Comparison of ENCODE assay signal across 15 cellular contexts in genomic region chr4:26020896-26021295, GRCh38.
A peak's percentile ranks its signal among the peaks of the same experiment; 100 is the strongest.
DNase-seq lines count a peak whose midpoint lies in the region; ATAC-seq, FAIRE-seq and TF ChIP-seq lines count a peak whose summit lies in the region.
"Had no signal": no experiment of that assay in that cellular context is flagged by ENCODE, and none has a peak within 500 bp of the region (broad histone marks: within the 10 kb centered on the region; RNA-seq: fewer than 3 reads in every experiment).

No MANE protein-coding gene starts in this region.

- no peaks in the 10 kb centered on the region for H3K4me1 ChIP-seq in GM23338 (ENCODE audit: insufficient read depth)
- H3K4me1 ChIP-seq in astrocyte (ENCODE audit: insufficient read depth, low read length) = peaks cover 33% of the 10 kb centered on the region
- no peaks in the 10 kb centered on the region for H3K4me1 ChIP-seq in spleen
- H3K4me1 ChIP-seq in tibial nerve = peaks cover 0 to 42% (median 20%) of the 10 kb centered on the region in 4 donors

- H3K27ac Mint-ChIP-seq in GM23338 (no peak overlapping the region), astrocyte (ENCODE audit: unreplicated experiment) (no peak overlapping the region), type B pancreatic cell (peak overlapping the region; percentile 96)
- H3K27ac Mint-ChIP-seq: activated naive CD8-positive, alpha-beta T cell treated with anti-CD3 and anti-CD28 coated beads, Interleukin-2, amount 10 ng/mL, durations not matched to agents 7 days and 5 days; CD8-positive, alpha-beta memory T cell had no signal

- DNase-seq in GM23338 (ENCODE audit: low spot score) = no peak
- peak; percentile 91 for DNase-seq in astrocyte (ENCODE audit: low read depth)
- DNase-seq in glomerular visceral epithelial cell (ENCODE audit: extremely low spot score) = peak; percentile 51
- no peak for DNase-seq in type B pancreatic cell (ENCODE audit: extremely low spot score, unreplicated experiment)
- no peak for DNase-seq in spleen
- DNase-seq in tibial nerve (ENCODE audit: low spot score in 2 of 2) = no peak
- no peak for DNase-seq in head of caudate nucleus
- DNase-seq: activated naive CD8-positive, alpha-beta T cell treated with anti-CD3 and anti-CD28 coated beads, Interleukin-2, amount 10 ng/mL, durations not matched to agents 7 days and 5 days; CD8-positive, alpha-beta memory T cell; KG1; left ventricle myocardium superior; NCI-H1930; NK-92 treated with Interleukin-12 subunit alpha and Interleukin-12 subunit beta, amount 100 ng/mL, for 24 hours; ovary; stimulated activated CD4-positive, alpha-beta T cell treated with anti-CD3 and anti-CD28 coated beads, Interleukin-4, amount 100 ng/mL, for 1 hour had no signal

- H3F3A ChIP-seq in GM23338 (replicated peaks; ENCODE audit: low read depth) = no peaks in the 10 kb centered on the region

- H3K9me3 Mint-ChIP-seq in GM23338 (no peaks in the 10 kb centered on the region; the same call in 2 of the 3 replicates), astrocyte (ENCODE audit: unreplicated experiment) (no peaks in the 10 kb centered on the region), type B pancreatic cell (peaks cover 8% of the 10 kb centered on the region)
- H3K9me3 Mint-ChIP-seq: activated naive CD8-positive, alpha-beta T cell treated with anti-CD3 and anti-CD28 coated beads, Interleukin-2, amount 10 ng/mL, durations not matched to agents 7 days and 5 days had no signal

- FAIRE-seq in astrocyte (lab: Jason Lieb, UNC) = peak; percentile 76

- H3K4me3 ChIP-seq in GM23338 = no peak overlapping the region
- H3K4me3 ChIP-seq in astrocyte (ENCODE audit: insufficient read depth, low read depth, low read length) = peak overlapping the region; percentile 24
- H3K4me3 ChIP-seq in spleen = no peak overlapping the region
- no peak overlapping the region for H3K4me3 ChIP-seq in tibial nerve
- H3K4me3 ChIP-seq: ovary had no signal

- no peak overlapping the region for H3K4me3 Mint-ChIP-seq in GM23338
- no peak overlapping the region for H3K4me3 Mint-ChIP-seq in astrocyte (ENCODE audit: unreplicated experiment)
- no peak overlapping the region for H3K4me3 Mint-ChIP-seq in type B pancreatic cell
- H3K4me3 Mint-ChIP-seq: activated naive CD8-positive, alpha-beta T cell treated with anti-CD3 and anti-CD28 coated beads, Interleukin-2, amount 10 ng/mL, durations not matched to agents 7 days and 5 days had no signal

- TF ChIP-seq POLR2A in spleen (IDR thresholded peaks at IDR 0.05) (no peak), tibial nerve (IDR thresholded peaks at IDR 0.05) (no peak)

- TF ChIP-seq CTCF in GM23338 (conservative IDR thresholded peaks at IDR 0.05; ENCODE audit: low read depth in 2 of 2) (no peak), astrocyte (IDR thresholded peaks at IDR 0.05; ENCODE audit: insufficient read depth, low read depth, low read length) (no peak), type B pancreatic cell (conservative IDR thresholded peaks at IDR 0.05) (no peak), spleen (IDR thresholded peaks at IDR 0.05 in 8 of 11, conservative IDR thresholded peaks at IDR 0.05 in 3 of 11) (no peak), tibial nerve (IDR thresholded peaks at IDR 0.05) (no peak)

- peak overlapping the region; percentile 69 for H3K9ac ChIP-seq in astrocyte (ENCODE audit: low read length)

- 83 to 92% (median 88%) methylated on average over 6 of the region's 6 CpGs for WGBS in spleen, 5 donors
- WGBS in tibial nerve, 2 donors = 54 to 56% methylated on average over 6 of the region's 6 CpGs

- no peak for ATAC-seq in GM23338

- H3K79me2 ChIP-seq in GM23338 (replicated peaks; ENCODE audit: insufficient read depth) (no peaks in the 10 kb centered on the region), astrocyte (ENCODE audit: insufficient read depth, low read length) (no peaks in the 10 kb centered on the region)

- no peaks in the 10 kb centered on the region; the same call in 1 of the 2 replicates for H3K9me2 ChIP-seq in GM23338 (ENCODE audit: insufficient read depth)

- H3K4me1 Mint-ChIP-seq in GM23338 = peaks cover 4% of the 10 kb centered on the region; the same call in 2 of the 3 replicates
- peaks cover 15% of the 10 kb centered on the region for H3K4me1 Mint-ChIP-seq in astrocyte (ENCODE audit: low read depth, unreplicated experiment)
- H3K4me1 Mint-ChIP-seq in type B pancreatic cell (ENCODE audit: unreplicated experiment) = peaks cover 33% of the 10 kb centered on the region

- H3K27me3 ChIP-seq in GM23338 (ENCODE audit: insufficient read depth) (no peaks in the 10 kb centered on the region), astrocyte (ENCODE audit: insufficient read depth, low read length) (peaks cover 6% of the 10 kb centered on the region), spleen (replicated peaks in 1 of 7) (peaks cover 0 to 10% (median 0%) of the 10 kb centered on the region in 7 donors), tibial nerve (no peaks in the 10 kb centered on the region)
- H3K27me3 ChIP-seq: ovary had no signal

- no peaks in the 10 kb centered on the region for H3K36me3 Mint-ChIP-seq in GM23338 (ENCODE audit: low read depth)
- H3K36me3 Mint-ChIP-seq in astrocyte (ENCODE audit: low read depth, unreplicated experiment) = no peaks in the 10 kb centered on the region
- no peaks in the 10 kb centered on the region for H3K36me3 Mint-ChIP-seq in type B pancreatic cell
- H3K36me3 Mint-ChIP-seq: activated naive CD8-positive, alpha-beta T cell treated with anti-CD3 and anti-CD28 coated beads, Interleukin-2, amount 10 ng/mL, durations not matched to agents 7 days and 5 days; CD8-positive, alpha-beta memory T cell had no signal

- H3K4me2 ChIP-seq in GM23338 (no peak overlapping the region), astrocyte (ENCODE audit: low read length) (peak overlapping the region; percentile 75)

- H3K9me3 ChIP-seq in astrocyte (ENCODE audit: insufficient read depth, low read depth, low read length) (no peaks in the 10 kb centered on the region), spleen (no peaks in the 10 kb centered on the region), tibial nerve (no peaks in the 10 kb centered on the region)
- H3K9me3 ChIP-seq: ovary had no signal

- H4K20me1 ChIP-seq in GM23338 (replicated peaks; ENCODE audit: insufficient read depth) (no peaks in the 10 kb centered on the region), astrocyte (ENCODE audit: insufficient read depth, low read length) (no peaks in the 10 kb centered on the region)

- intact Hi-C loops in spleen (cut with DNase I; ENCODE audit: low total_unique reads) = no loop called here
- intact Hi-C loops in head of caudate nucleus (cut with DNase I) = no loop called here

- H3K27ac ChIP-seq in GM23338 (ENCODE audit: low read depth) (no peak overlapping the region), astrocyte (ENCODE audit: low read depth, low read length) (peak overlapping the region; percentile 76), spleen (no peak overlapping the region), tibial nerve (peak overlapping the region in 2 of 4 donors; percentile 61)
- H3K27ac ChIP-seq: ovary had no signal

- H2AFZ ChIP-seq in GM23338 (peak overlapping the region; percentile 60; the same call in 1 of the 2 replicates), astrocyte (ENCODE audit: low read depth, low read length) (peak overlapping the region; percentile 25)

- H3K27me3 Mint-ChIP-seq in GM23338 (ENCODE audit: insufficient read depth, low read depth, poor library complexity) (peaks cover 5% of the 10 kb centered on the region), astrocyte (ENCODE audit: low read depth, unreplicated experiment) (peaks cover 8% of the 10 kb centered on the region), type B pancreatic cell (peaks cover 14% of the 10 kb centered on the region)

- H3K36me3 ChIP-seq in GM23338 (ENCODE audit: insufficient read depth) (no peaks in the 10 kb centered on the region), astrocyte (ENCODE audit: insufficient read depth, low read length) (no peaks in the 10 kb centered on the region), spleen (no peaks in the 10 kb centered on the region), tibial nerve (no peaks in the 10 kb centered on the region)
- H3K36me3 ChIP-seq: ovary had no signal

- no peak for TF ChIP-seq EP300 in tibial nerve (IDR thresholded peaks at IDR 0.05)

TF ChIP-seq in GM23338, 12 proteins besides CTCF, POLR2A, EP300 and RAD21 (continues in another document):
- TF ChIP-seq STAT1 (IDR thresholded peaks at IDR 0.05; ENCODE audit: unreplicated experiment) (no peak), POLR2AphosphoS5 (IDR thresholded peaks at IDR 0.05; ENCODE audit: low read depth) (no peak), REST (IDR thresholded peaks at IDR 0.05; ENCODE audit: unreplicated experiment) (no peak)
- TF ChIP-seq, protein P1, sequence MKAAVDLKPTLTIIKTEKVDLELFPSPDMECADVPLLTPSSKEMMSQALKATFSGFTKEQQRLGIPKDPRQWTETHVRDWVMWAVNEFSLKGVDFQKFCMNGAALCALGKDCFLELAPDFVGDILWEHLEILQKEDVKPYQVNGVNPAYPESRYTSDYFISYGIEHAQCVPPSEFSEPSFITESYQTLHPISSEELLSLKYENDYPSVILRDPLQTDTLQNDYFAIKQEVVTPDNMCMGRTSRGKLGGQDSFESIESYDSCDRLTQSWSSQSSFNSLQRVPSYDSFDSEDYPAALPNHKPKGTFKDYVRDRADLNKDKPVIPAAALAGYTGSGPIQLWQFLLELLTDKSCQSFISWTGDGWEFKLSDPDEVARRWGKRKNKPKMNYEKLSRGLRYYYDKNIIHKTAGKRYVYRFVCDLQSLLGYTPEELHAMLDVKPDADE (IDR thresholded peaks at IDR 0.05) = no peak

Comparison
In these comparisons a context has a peak if more than half of its experiments do, and no peak if none do; other contexts are left out.
1. DNase-seq: peak in astrocyte (single experiment) and glomerular visceral epithelial cell (single experiment); none in GM23338 (single experiment), type B pancreatic cell (single experiment), spleen (single experiment), tibial nerve (0 of 2) and head of caudate nucleus (0 of 42).